ENCODE assay signal across 19 cellular contexts in genomic region chr19:31553112-31553843, GRCh38.
A peak's percentile ranks its signal among the peaks of the same experiment; 100 is the strongest.
DNase-seq lines count a peak whose midpoint lies in the region; TF ChIP-seq lines count a peak whose summit lies in the region.
"Had no signal": no experiment of that assay in that cellular context is flagged by ENCODE, and none has a peak within 500 bp of the region (broad histone marks: within the 10 kb centered on the region; RNA-seq: fewer than 3 reads in every experiment).

No MANE protein-coding gene starts in this region.

- no peaks in the 10 kb centered on the region for H3K36me3 ChIP-seq in SK-N-SH (replicated peaks in 1 of 2; ENCODE audit: control insufficient read depth in 1 of 2, insufficient read depth in 2 of 2, low read length in 1 of 2)
- no peaks in the 10 kb centered on the region for H3K36me3 ChIP-seq in mucosa of rectum (ENCODE audit: control insufficient read depth in 2 of 2, insufficient read depth in 2 of 2, low read length in 2 of 2)

- CTCF ChIA-PET in SK-N-SH (lab: Yijun Ruan, JAX), result interaction anchor here (0.6 to 1.6 kb wide), 6 partner anchors 10 to 229 kb away, joined by 3 to 4 read pairs (median 3); no protein-coding TSS in a partner anchor
- CTCF ChIA-PET in GM10248 (lab: Yijun Ruan, JAX), result no interaction called here

- in situ Hi-C loops in ACHN (cut with HindIII; ENCODE audit: low pct_ligation_motif_present, low pct_unique_long_range_greater_than_20kb, low sequenced_read_pairs), result no loop called here

- H3K9ac ChIP-seq in SK-N-SH, result no peak overlapping the region
- H3K9ac ChIP-seq in mucosa of rectum (ENCODE audit: low read depth in 1 of 2, low read length in 2 of 2), result no peak overlapping the region

- POLR2A ChIA-PET in SK-N-SH (lab: Yijun Ruan, JAX), result no interaction called here
- POLR2A ChIA-PET in GM10248 (lab: Yijun Ruan, JAX), result no interaction called here

- no peak overlapping the region for H2AFZ ChIP-seq in SK-N-SH (ENCODE audit: low read depth)

- TF ChIP-seq CTCF in SK-N-SH (IDR thresholded peaks at IDR 0.05) (no peak), GM10248 (IDR thresholded peaks at IDR 0.05; ENCODE audit: control extremely low read depth, extremely low read depth, low read depth, missing control alignments) (no peak)

- H3K27ac ChIP-seq in SK-N-SH (ENCODE audit: low read depth in 2 of 2, low read length in 1 of 2) (no peak overlapping the region), mucosa of rectum (ENCODE audit: low read depth in 2 of 2, low read length in 2 of 2) (peak overlapping the region; percentile 19 to 45)
- H3K27ac ChIP-seq: C4-2B had no signal

- H3K4me3 ChIP-seq in SK-N-SH (ENCODE audit: low read depth in 2 of 2, low read length in 1 of 2) (no peak overlapping the region), mucosa of rectum (ENCODE audit: low read length in 2 of 2) (no peak overlapping the region)

- H4K20me1 ChIP-seq in SK-N-SH (ENCODE audit: insufficient read depth), result no peaks in the 10 kb centered on the region

- TF ChIP-seq RAD21 in SK-N-SH (IDR thresholded peaks at IDR 0.05; ENCODE audit: low read length), result no peak

- no peak for TF ChIP-seq EP300 in SK-N-SH (IDR thresholded peaks at IDR 0.05; ENCODE audit: borderline replicate concordance in 1 of 2, low read depth in 1 of 2, low read length in 1 of 2)

- DNase-seq in AG08396 (ENCODE audit: low spot score) (peak; percentile 11), HT1080 (ENCODE audit: low read depth) (peak; percentile 69), SK-N-SH (peak; percentile 42), EL (no peak), GM10248 (ENCODE audit: extremely low spot score) (no peak), RKO (ENCODE audit: low spot score) (no peak), ACHN (no peak)
- DNase-seq: activated CD4-positive, alpha-beta T cell treated with anti-CD3 and anti-CD28 coated beads, Interleukin-2, amount 50 U/mL, for 48 hours; activated naive CD4-positive, alpha-beta T cell treated with Interleukin-2 at 50 U/mL for 16 hours; GOT3; kidney; NCI-H1105 treated with DMSO at 0.1 percent for 48 hours; NCI-H2081 treated with DMSO at 0.1 percent for 48 hours; NCI-H82; Right ventricle myocardium superior; stimulated activated CD4-positive, alpha-beta T cell treated with anti-CD3 and anti-CD28 coated beads, Interleukin-4, amount 100 ng/mL, for 24 hours; T-helper 1 cell had no signal

- H3K79me2 ChIP-seq in SK-N-SH (ENCODE audit: insufficient read depth), result no peaks in the 10 kb centered on the region

- H3K9me2 ChIP-seq in SK-N-SH, result no peaks in the 10 kb centered on the region

- 28% methylated on average over 9 of the region's 9 CpGs for WGBS in SK-N-SH (ENCODE audit: low lambda C conversion rate)

- no peak overlapping the region for H3K4me2 ChIP-seq in SK-N-SH

- H3K27me3 ChIP-seq in SK-N-SH (ENCODE audit: insufficient read depth), result no peaks in the 10 kb centered on the region
- H3K27me3 ChIP-seq in mucosa of rectum (ENCODE audit: control insufficient read depth in 2 of 2, insufficient read depth in 2 of 2, low read length in 2 of 2), result no peaks in the 10 kb centered on the region

- H3K9me3 ChIP-seq in SK-N-SH, result no peaks in the 10 kb centered on the region
- H3K9me3 ChIP-seq in mucosa of rectum (ENCODE audit: control insufficient read depth in 2 of 2, low read length in 2 of 2), result no peaks in the 10 kb centered on the region

- no peaks in the 10 kb centered on the region for H3F3A ChIP-seq in SK-N-SH (replicated peaks; ENCODE audit: insufficient read depth)

- peaks cover 0 to 5% of the 10 kb centered on the region in 2 experiments; a peak in 1 of 4 replicates for H3K4me1 ChIP-seq in SK-N-SH (ENCODE audit: control insufficient read depth in 1 of 2, insufficient read depth in 2 of 2, low read depth in 1 of 2, low read length in 1 of 2)
- H3K4me1 ChIP-seq in mucosa of rectum (ENCODE audit: control insufficient read depth in 2 of 2, insufficient read depth in 2 of 2, low read length in 2 of 2), result no peaks in the 10 kb centered on the region

TF ChIP-seq in SK-N-SH, 30 proteins besides CTCF, POLR2A, EP300 and RAD21:
- no peak for TF ChIP-seq NFIC (IDR thresholded peaks at IDR 0.05; ENCODE audit: borderline replicate concordance)
- TF ChIP-seq TCF12 (IDR thresholded peaks at IDR 0.05), result no peak
- 0 out of 2 replicates have a peak, but pooled peaks have one; percentile 10 for TF ChIP-seq GATA2 (CRISPR knock-in tag; IDR thresholded peaks at IDR 0.05)
- TF ChIP-seq IRF3 (IDR thresholded peaks at IDR 0.05; ENCODE audit: low read depth, low read length), result no peak
TF ChIP-seq in SK-N-SH: peak in this region for 1.

Comparison
In these comparisons a context has a peak if more than half of its experiments do, and no peak if none do; other contexts are left out.
1. DNase-seq: peak in AG08396 (single experiment), HT1080 (single experiment) and SK-N-SH (single experiment); none in EL (single experiment), GM10248 (single experiment), RKO (single experiment) and ACHN (single experiment).
2. H3K27ac ChIP-seq: peak in mucosa of rectum (2 of 2); none in SK-N-SH (0 of 2).